ENCODE assay signal across 8 cellular contexts in genomic region chr3:172749201-172749965, GRCh38. TPM values are rescaled to one million over a fixed set of nuclear protein-coding genes. Genes with fewer than 3 reads are reported as not detected.
DNase-seq lines count a peak whose midpoint lies in the region; ATAC-seq and TF ChIP-seq lines count a peak whose summit lies in the region.

No MANE protein-coding gene starts in this region.

- H3K36me3 Mint-ChIP-seq in dendritic cell treated with granulocyte-macrophage colony-stimulating factor and Interleukin-4, amounts not matched to agents 40 ng/mL and 50 ng/mL, for 4 days (ENCODE audit: low read depth), result peaks cover 12% of the 10 kb centered on the region

- peaks cover 11% of the 10 kb centered on the region for H3K4me1 ChIP-seq in mucosa of descending colon (ENCODE audit: low read depth)
- no peaks in the 10 kb centered on the region for H3K4me1 ChIP-seq in aorta (ENCODE audit: control insufficient read depth in 1 of 2, insufficient read depth in 2 of 2, low read length in 2 of 2)

- no peak for TF ChIP-seq CTCF in GM12864 (IDR thresholded peaks at IDR 0.05; ENCODE audit: low read depth, low read length, missing control alignments)
- TF ChIP-seq CTCF in mucosa of descending colon (IDR thresholded peaks at IDR 0.05), result no peak

- no peaks in the 10 kb centered on the region for H3K36me3 ChIP-seq in mucosa of descending colon (ENCODE audit: low read depth)
- no peaks in the 10 kb centered on the region for H3K36me3 ChIP-seq in aorta (ENCODE audit: control insufficient read depth in 1 of 2, insufficient read depth in 2 of 2, low read length in 1 of 2)

- peaks cover 22% of the 10 kb centered on the region for H3K4me1 Mint-ChIP-seq in dendritic cell treated with granulocyte-macrophage colony-stimulating factor and Interleukin-4, amounts not matched to agents 40 ng/mL and 50 ng/mL, for 4 days (ENCODE audit: low read depth)

- H3K27me3 Mint-ChIP-seq in dendritic cell treated with granulocyte-macrophage colony-stimulating factor and Interleukin-4, amounts not matched to agents 40 ng/mL and 50 ng/mL, for 4 days, result no peaks in the 10 kb centered on the region

- H3K27me3 ChIP-seq in aorta (ENCODE audit: control insufficient read depth in 1 of 2, insufficient read depth in 2 of 2, low read length in 1 of 2), result no peaks in the 10 kb centered on the region

- 16 to 19% methylated on average over 8 of the region's 8 CpGs for WGBS in aorta, 2 donors

- peak; percentile 63 for ATAC-seq in mucosa of descending colon
- peak; percentile 40 for ATAC-seq in aorta (ENCODE audit: low FRiP score)
- no peak for ATAC-seq in GM21576 (IDR thresholded peaks at IDR 0.05; ENCODE audit: unreplicated experiment)
- ATAC-seq in GM19467 (IDR thresholded peaks at IDR 0.05; ENCODE audit: unreplicated experiment), result no peak

- H3K27ac ChIP-seq in aorta (ENCODE audit: low read depth in 1 of 2, low read length in 2 of 2), result peak overlapping the region in 1 of 2 donors; percentile 43

- no peaks in the 10 kb centered on the region for H3K9me3 Mint-ChIP-seq in dendritic cell treated with granulocyte-macrophage colony-stimulating factor and Interleukin-4, amounts not matched to agents 40 ng/mL and 50 ng/mL, for 4 days

- H3K9me3 ChIP-seq in mucosa of descending colon (no peaks in the 10 kb centered on the region), aorta (ENCODE audit: control insufficient read depth, low read length) (no peaks in the 10 kb centered on the region)

- H3K27ac Mint-ChIP-seq in dendritic cell treated with granulocyte-macrophage colony-stimulating factor and Interleukin-4, amounts not matched to agents 40 ng/mL and 50 ng/mL, for 4 days, result peak overlapping the region; percentile 91

- H3K4me3 ChIP-seq in GM12864 (ENCODE audit: low read depth, low read length) (peak overlapping the region; percentile 89; the same call in 1 of the 2 replicates), mucosa of descending colon (no peak overlapping the region), aorta (ENCODE audit: low read length in 2 of 2) (peak overlapping the region; percentile 84 to 88)

- no peak for DNase-seq in GM12864 (ENCODE audit: low read depth)
- peak; percentile 90 for DNase-seq in NCI-H226
- DNase-seq in mucosa of descending colon, result peak in 1 of 3 donors; percentile 18
- no peak for DNase-seq in aorta
- DNase-seq in activated CD4-positive, alpha-beta T cell treated with anti-CD3 and anti-CD28 coated beads for 48 hours, result no peak

- peak overlapping the region; percentile 96 for H3K4me3 Mint-ChIP-seq in dendritic cell treated with granulocyte-macrophage colony-stimulating factor and Interleukin-4, amounts not matched to agents 40 ng/mL and 50 ng/mL, for 4 days

- intact Hi-C loops in dendritic cell treated with granulocyte-macrophage colony-stimulating factor and Interleukin-4, amounts not matched to agents 40 ng/mL and 50 ng/mL, for 4 days (cut with micrococcal nuclease), result no loop called here
- intact Hi-C loops in mucosa of descending colon (cut with DNase I, micrococcal nuclease) (no loop called here), aorta (cut with DNase I) (loop anchor here in 1 of 2 donors (5.0 kb wide), 1 partner anchor 37 kb away; the partner anchor contains the start of gene NCEH1)

RNA-seq across cellular contexts. Expression of gene ECT2, which starts 1.1 kb away (rescaled TPM):
- total RNA-seq in mucosa of descending colon (10 to 100 TPM; 14.8 to 30.2 (median 14.9) TPM), aorta (10 to 100 TPM in 1 of 2 donors, 1 to 10 TPM in 1; 4.1 to 10.0 TPM)
- 1 to 10 TPM; 2.8 to 7.4 TPM for polyA plus RNA-seq in aorta

RNA-seq across cellular contexts. Expression of gene NCEH1, which starts 38.5 kb away (rescaled TPM):
- total RNA-seq in mucosa of descending colon, result 10 to 100 TPM; 21.5 to 63.9 (median 53.3) TPM
- 10 to 100 TPM; 10.2 to 12.5 TPM for total RNA-seq in aorta
- polyA plus RNA-seq in aorta, result 1 to 10 TPM; 2.3 to 2.8 TPM

Comparison
In these comparisons a context has a peak if more than half of its experiments do, and no peak if none do; other contexts are left out.
1. ATAC-seq: peak in mucosa of descending colon (single experiment) and aorta (single experiment); none in GM21576 (single experiment) and GM19467 (single experiment).